ENCODE assay signal across 8 cellular contexts in genomic region chr5:74035521-74035937, GRCh38.
DNase-seq lines count a peak whose midpoint lies in the region; TF ChIP-seq lines count a peak whose summit lies in the region.

No MANE protein-coding gene starts in this region.

- no peaks in the 10 kb centered on the region for H3K9me3 Mint-ChIP-seq in HFFc6
- no peaks in the 10 kb centered on the region for H3K9me3 Mint-ChIP-seq in activated naive CD4-positive, alpha-beta T cell treated with anti-CD3 and anti-CD28 coated beads for 36 hours

- intact Hi-C loops in activated naive CD4-positive, alpha-beta T cell treated with anti-CD3 and anti-CD28 coated beads for 36 hours (cut with micrococcal nuclease), result loop anchor here (5.0 kb wide), 1 partner anchor 607 kb away; the partner anchor contains the start of gene ENC1

- peaks cover 40% of the 10 kb centered on the region for H3K4me1 Mint-ChIP-seq in HFFc6 (ENCODE audit: low read depth)
- peaks cover 4% of the 10 kb centered on the region for H3K4me1 Mint-ChIP-seq in activated naive CD4-positive, alpha-beta T cell treated with anti-CD3 and anti-CD28 coated beads for 36 hours (ENCODE audit: low read depth)

- peak overlapping the region; percentile 42; the same call in 1 of the 2 replicates for H3K27ac Mint-ChIP-seq in HFFc6
- no peak overlapping the region for H3K27ac Mint-ChIP-seq in activated naive CD4-positive, alpha-beta T cell treated with anti-CD3 and anti-CD28 coated beads for 36 hours

- CTCF ChIA-PET in activated naive CD4-positive, alpha-beta T cell treated with anti-CD3 and anti-CD28 coated beads for 36 hours (lab: Charles Lee), result interaction anchor here (0.6 to 0.7 kb wide), 2 partner anchors 305 to 869 kb away, joined by 3 to 4 read pairs; no protein-coding TSS in a partner anchor

- TF ChIP-seq CTCF in HFFc6 (IDR thresholded peaks at IDR 0.05), result peak; percentile 71

- peak; percentile 58 for DNase-seq in GM03348 (ENCODE audit: low spot score)
- peak; percentile 43 for DNase-seq in HFFc6
- peak; percentile 51 for DNase-seq in NCI-H774 (lab: John Stamatoyannopoulos, UW)
- peak; percentile 13 for DNase-seq in cerebellar cortex (ENCODE audit: low spot score)
- DNase-seq in lung microvascular endothelial cell (ENCODE audit: low read depth in 2 of 2), result peak; percentile 14 to 64
- DNase-seq in NCI-H2171 treated with DMSO at 0.1 percent for 48 hours (lab: John Stamatoyannopoulos, UW), result no peak
- no peak for DNase-seq in NCI-H1694 (lab: John Stamatoyannopoulos, UW)
- no peak for DNase-seq in activated naive CD4-positive, alpha-beta T cell treated with anti-CD3 and anti-CD28 coated beads for 36 hours

- H3K36me3 Mint-ChIP-seq in HFFc6 (ENCODE audit: low read depth), result no peaks in the 10 kb centered on the region
- no peaks in the 10 kb centered on the region for H3K36me3 Mint-ChIP-seq in activated naive CD4-positive, alpha-beta T cell treated with anti-CD3 and anti-CD28 coated beads for 36 hours (ENCODE audit: low read depth)

- no peak overlapping the region; the same call in 1 of the 2 replicates for H3K4me3 Mint-ChIP-seq in HFFc6
- H3K4me3 Mint-ChIP-seq in activated naive CD4-positive, alpha-beta T cell treated with anti-CD3 and anti-CD28 coated beads for 36 hours, result no peak overlapping the region

- H3K27me3 Mint-ChIP-seq in HFFc6 (ENCODE audit: insufficient read depth), result no peaks in the 10 kb centered on the region; the same call in 1 of the 2 replicates
- H3K27me3 Mint-ChIP-seq in activated naive CD4-positive, alpha-beta T cell treated with anti-CD3 and anti-CD28 coated beads for 36 hours (ENCODE audit: low read depth), result no peaks in the 10 kb centered on the region

Comparison
In these comparisons a context has a peak if more than half of its experiments do, and no peak if none do; other contexts are left out.
1. DNase-seq: peak in GM03348 (single experiment), HFFc6 (single experiment), NCI-H774 (single experiment), cerebellar cortex (single experiment) and lung microvascular endothelial cell (2 of 2); none in NCI-H2171 treated with DMSO at 0.1 percent for 48 hours (single experiment), NCI-H1694 (single experiment) and activated naive CD4-positive, alpha-beta T cell treated with anti-CD3 and anti-CD28 coated beads for 36 hours (single experiment).